Comparison of ENCODE assay signal across 8 cellular contexts in genomic region chr3:72338942-72339749, GRCh38.
A peak's percentile ranks its signal among the peaks of the same experiment; 100 is the strongest.
DNase-seq lines count a peak whose midpoint lies in the region; ATAC-seq, FAIRE-seq and TF ChIP-seq lines count a peak whose summit lies in the region.

No MANE protein-coding gene starts in this region.

- H4K20me1 ChIP-seq in DND-41 (ENCODE audit: insufficient read depth, low read length): peaks cover 3% of the 10 kb centered on the region; the same call in 1 of the 2 replicates

- H3K9me3 ChIP-seq in DND-41 (ENCODE audit: insufficient read depth, low read length, severe bottlenecking): no peaks in the 10 kb centered on the region

- H3K36me3 ChIP-seq in DND-41 (ENCODE audit: insufficient read depth, low read length): no peaks in the 10 kb centered on the region
- H3K36me3 ChIP-seq in kidney epithelial cell (ENCODE audit: control insufficient read depth, insufficient read depth, low read length): no peaks in the 10 kb centered on the region

- TF ChIP-seq CTCF in DND-41 (IDR thresholded peaks at IDR 0.05; ENCODE audit: borderline replicate concordance, extremely low read depth, low read length, poor library complexity, severe bottlenecking): no peak
- no peak for TF ChIP-seq CTCF in kidney epithelial cell (IDR thresholded peaks at IDR 0.05; ENCODE audit: insufficient read depth, low read length, poor library complexity, severe bottlenecking)

- H3K27me3 ChIP-seq in DND-41 (ENCODE audit: insufficient read depth, low read length, poor library complexity) (no peaks in the 10 kb centered on the region), kidney epithelial cell (ENCODE audit: control insufficient read depth, insufficient read depth, low read length) (no peaks in the 10 kb centered on the region)

- H3K4me3 ChIP-seq in DND-41 (ENCODE audit: low read depth in 1 of 2, low read length in 2 of 2): no peak overlapping the region
- no peak overlapping the region for H3K4me3 ChIP-seq in kidney epithelial cell (ENCODE audit: low read depth, low read length)

- no peak overlapping the region for H3K4me2 ChIP-seq in DND-41 (ENCODE audit: insufficient read depth, low read length)

- no peak overlapping the region for H3K27ac ChIP-seq in DND-41 (ENCODE audit: low read length)

- FAIRE-seq in HTR-8/SVneo (lab: Jason Lieb, UNC): peak; percentile 99

- no peak overlapping the region for H2AFZ ChIP-seq in DND-41 (ENCODE audit: low read depth, low read length)

- no peak overlapping the region for H3K9ac ChIP-seq in DND-41 (ENCODE audit: low read depth, low read length)

- no peaks in the 10 kb centered on the region for H3K79me2 ChIP-seq in DND-41 (ENCODE audit: insufficient read depth, low read length)

- ATAC-seq in DND-41 (ENCODE audit: insufficient read depth, low read depth): peak; percentile 48; the same call in 2 of the 3 replicates

- H3K4me1 ChIP-seq in DND-41 (ENCODE audit: insufficient read depth, low read length): no peaks in the 10 kb centered on the region

- DNase-seq in DND-41 (no peak), HTR-8/SVneo (ENCODE audit: insufficient read length, low spot score) (peak; percentile 89), kidney epithelial cell (ENCODE audit: low read depth) (peak; percentile 98), cerebellar nuclear complex (lab: John Stamatoyannopoulos, UW) (no peak), NK-92 (lab: John Stamatoyannopoulos, UW; ENCODE audit: unreplicated experiment) (no peak), NCI-H82 treated with DMSO at 0.1 percent for 48 hours (lab: John Stamatoyannopoulos, UW; ENCODE audit: unreplicated experiment) (no peak)
- peak; percentile 17 for DNase-seq in activated naive CD8-positive, alpha-beta T cell treated with anti-CD3 and anti-CD28 coated beads, Interleukin-2, amount 50 U/mL, for 16 hours (ENCODE audit: low read depth, low spot score)
- DNase-seq in stimulated activated CD8-positive, alpha-beta memory T cell treated with anti-CD3 and anti-CD28 coated beads, Interleukin-4, amount 100 ng/mL, for 48 hours: peak; percentile 82

Comparison
In these comparisons a context has a peak if more than half of its experiments do, and no peak if none do; other contexts are left out.
1. DNase-seq: peak in HTR-8/SVneo (single experiment), activated naive CD8-positive, alpha-beta T cell treated with anti-CD3 and anti-CD28 coated beads, Interleukin-2, amount 50 U/mL, for 16 hours (single experiment), kidney epithelial cell (single experiment) and stimulated activated CD8-positive, alpha-beta memory T cell treated with anti-CD3 and anti-CD28 coated beads, Interleukin-4, amount 100 ng/mL, for 48 hours (single experiment); none in DND-41 (single experiment), cerebellar nuclear complex (0 of 2), NK-92 (single experiment) and NCI-H82 treated with DMSO at 0.1 percent for 48 hours (single experiment).